In the genomic region with DNA sequence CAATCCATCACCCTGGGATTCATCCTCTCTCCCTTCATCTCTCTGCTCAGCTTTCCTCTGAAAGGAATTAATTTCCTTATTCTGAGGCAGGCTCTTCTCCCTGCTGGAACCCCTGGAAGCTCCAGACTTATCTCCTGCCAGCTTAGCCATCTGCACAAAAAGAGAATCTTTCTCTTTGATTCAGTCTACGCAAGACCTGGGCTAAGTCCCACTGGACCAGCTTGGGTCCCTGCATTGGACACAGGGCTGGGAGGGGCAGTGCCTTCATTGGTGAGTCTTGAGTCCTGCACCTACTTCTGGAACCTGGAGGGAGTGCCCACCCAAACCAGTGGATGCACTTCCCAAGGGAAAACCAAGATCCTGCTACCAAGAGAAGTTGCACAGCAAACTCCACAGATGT, we compare ENCODE assay signal across 16 cellular contexts.
DNase-seq lines count a peak whose midpoint lies in the region; TF ChIP-seq lines count a peak whose summit lies in the region.
"Had no signal": no experiment of that assay in that cellular context is flagged by ENCODE, and none has a peak within 500 bp of the region (broad histone marks: within the 10 kb centered on the region; RNA-seq: fewer than 3 reads in every experiment).

No MANE protein-coding gene starts in this region.

- peaks cover 2% of the 10 kb centered on the region for H3K27me3 Mint-ChIP-seq in chondrocyte (ENCODE audit: low read depth)

- H3K27ac Mint-ChIP-seq in chondrocyte (ENCODE audit: unreplicated experiment) = no peak overlapping the region
- H3K27ac Mint-ChIP-seq: HFFc6 had no signal

- no peak overlapping the region for H3K4me3 Mint-ChIP-seq in chondrocyte (ENCODE audit: unreplicated experiment)
- H3K4me3 Mint-ChIP-seq: CD4-positive, alpha-beta memory T cell; GM23338; HFFc6 had no signal

- TF ChIP-seq POLR2A in spleen (IDR thresholded peaks at IDR 0.05) = no peak

- H3K27ac ChIP-seq in WERI-Rb-1 (peak overlapping the region; percentile 80), spleen (no peak overlapping the region)

- H3K9me3 ChIP-seq in WERI-Rb-1 (ENCODE audit: severe bottlenecking) (no peaks in the 10 kb centered on the region), spleen (peaks cover 0 to 3% (median 0%) of the 10 kb centered on the region in 8 donors)
- H3K9me3 ChIP-seq: HAP-1 had no signal

- intact Hi-C loops in spleen (cut with DNase I; ENCODE audit: low total_unique reads) = no loop called here

- no peaks in the 10 kb centered on the region for H3K4me1 ChIP-seq in spleen

- H3K4me3 ChIP-seq in WERI-Rb-1 (ENCODE audit: low read depth, low read length) = peak overlapping the region; percentile 27
- no peak overlapping the region for H3K4me3 ChIP-seq in spleen
- H3K4me3 ChIP-seq: GM23338, HAP-1 had no signal

- peak; percentile 80 for DNase-seq in WERI-Rb-1
- peak; percentile 29 for DNase-seq in chondrocyte (ENCODE audit: low spot score)
- peak; percentile 32 for DNase-seq in islet precursor cell
- peak; percentile 36 for DNase-seq in spleen
- DNase-seq in HUDEP-2 (lab: John Stamatoyannopoulos, UW; ENCODE audit: unreplicated experiment in 76 of 76) = no peak
- no peak for DNase-seq in SHP77 treated with DMSO at 0.1 percent for 48 hours (lab: John Stamatoyannopoulos, UW)
- DNase-seq: C1 segment of cervical spinal cord; Calu3; CD4-positive, alpha-beta memory T cell; COR-L47; DMS53; DMS79 treated with DMSO at 0.1 percent for 48 hours; GF-D8; HFFc6 had no signal

- no peaks in the 10 kb centered on the region for H3K9me3 Mint-ChIP-seq in chondrocyte (ENCODE audit: low read depth)

- H3K36me3 ChIP-seq in WERI-Rb-1 = no peaks in the 10 kb centered on the region
- H3K36me3 ChIP-seq in spleen = no peaks in the 10 kb centered on the region
- H3K36me3 ChIP-seq: HAP-1 had no signal

- H3K27me3 ChIP-seq in WERI-Rb-1 (ENCODE audit: insufficient read depth, low read depth, severe bottlenecking) = no peaks in the 10 kb centered on the region
- H3K27me3 ChIP-seq in spleen (replicated peaks in 1 of 7) = peaks cover 0 to 33% (median 0%) of the 10 kb centered on the region in 7 donors

- TF ChIP-seq CTCF in WERI-Rb-1 (IDR thresholded peaks at IDR 0.05; ENCODE audit: low read depth, low read length) (no peak), chondrocyte (IDR thresholded peaks at IDR 0.05) (no peak), spleen (IDR thresholded peaks at IDR 0.05 in 8 of 11, conservative IDR thresholded peaks at IDR 0.05 in 3 of 11) (no peak)

- 90 to 100% (median 100%) methylated on average over 1 of the region's 1 CpG for WGBS in spleen, 5 donors

- no peaks in the 10 kb centered on the region for H3K4me1 Mint-ChIP-seq in chondrocyte (ENCODE audit: low read depth)
- H3K4me1 Mint-ChIP-seq: CD4-positive, alpha-beta memory T cell had no signal

- H3K36me3 Mint-ChIP-seq in chondrocyte (ENCODE audit: low read depth) = no peaks in the 10 kb centered on the region
- H3K36me3 Mint-ChIP-seq: CD4-positive, alpha-beta memory T cell had no signal

Comparison
In these comparisons a context has a peak if more than half of its experiments do, and no peak if none do; other contexts are left out.
1. DNase-seq: peak in WERI-Rb-1 (single experiment), chondrocyte (single experiment), islet precursor cell (single experiment) and spleen (single experiment); none in HUDEP-2 (0 of 76) and SHP77 treated with DMSO at 0.1 percent for 48 hours (single experiment).